1 cellular context compared by ENCODE assay signal in the genomic region with DNA sequence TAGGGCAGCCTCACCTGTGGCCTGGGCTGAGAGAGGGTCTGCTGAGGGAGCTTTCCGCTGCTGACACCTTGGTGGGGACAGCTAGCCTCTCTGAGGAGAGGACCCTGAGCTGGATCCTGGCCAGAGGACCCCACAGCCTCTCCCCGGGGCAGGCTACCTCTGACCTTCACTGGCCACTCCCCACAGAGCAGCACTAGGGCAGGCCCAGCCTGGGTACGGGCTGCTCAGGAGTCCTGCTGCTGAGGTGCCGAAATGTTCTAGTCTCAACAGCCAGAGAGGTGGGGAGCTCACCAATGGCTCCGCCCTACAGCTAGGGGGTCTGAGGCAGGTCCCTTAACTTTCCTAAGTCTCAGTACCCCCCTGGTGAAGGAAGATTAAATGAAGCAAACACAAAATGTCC.
TF ChIP-seq lines count a peak whose summit lies in the region.

No MANE protein-coding gene starts in this region.

TF ChIP-seq in GM23338, 12 proteins besides CTCF, POLR2A, EP300 and RAD21:
- TF ChIP-seq, protein P1, sequence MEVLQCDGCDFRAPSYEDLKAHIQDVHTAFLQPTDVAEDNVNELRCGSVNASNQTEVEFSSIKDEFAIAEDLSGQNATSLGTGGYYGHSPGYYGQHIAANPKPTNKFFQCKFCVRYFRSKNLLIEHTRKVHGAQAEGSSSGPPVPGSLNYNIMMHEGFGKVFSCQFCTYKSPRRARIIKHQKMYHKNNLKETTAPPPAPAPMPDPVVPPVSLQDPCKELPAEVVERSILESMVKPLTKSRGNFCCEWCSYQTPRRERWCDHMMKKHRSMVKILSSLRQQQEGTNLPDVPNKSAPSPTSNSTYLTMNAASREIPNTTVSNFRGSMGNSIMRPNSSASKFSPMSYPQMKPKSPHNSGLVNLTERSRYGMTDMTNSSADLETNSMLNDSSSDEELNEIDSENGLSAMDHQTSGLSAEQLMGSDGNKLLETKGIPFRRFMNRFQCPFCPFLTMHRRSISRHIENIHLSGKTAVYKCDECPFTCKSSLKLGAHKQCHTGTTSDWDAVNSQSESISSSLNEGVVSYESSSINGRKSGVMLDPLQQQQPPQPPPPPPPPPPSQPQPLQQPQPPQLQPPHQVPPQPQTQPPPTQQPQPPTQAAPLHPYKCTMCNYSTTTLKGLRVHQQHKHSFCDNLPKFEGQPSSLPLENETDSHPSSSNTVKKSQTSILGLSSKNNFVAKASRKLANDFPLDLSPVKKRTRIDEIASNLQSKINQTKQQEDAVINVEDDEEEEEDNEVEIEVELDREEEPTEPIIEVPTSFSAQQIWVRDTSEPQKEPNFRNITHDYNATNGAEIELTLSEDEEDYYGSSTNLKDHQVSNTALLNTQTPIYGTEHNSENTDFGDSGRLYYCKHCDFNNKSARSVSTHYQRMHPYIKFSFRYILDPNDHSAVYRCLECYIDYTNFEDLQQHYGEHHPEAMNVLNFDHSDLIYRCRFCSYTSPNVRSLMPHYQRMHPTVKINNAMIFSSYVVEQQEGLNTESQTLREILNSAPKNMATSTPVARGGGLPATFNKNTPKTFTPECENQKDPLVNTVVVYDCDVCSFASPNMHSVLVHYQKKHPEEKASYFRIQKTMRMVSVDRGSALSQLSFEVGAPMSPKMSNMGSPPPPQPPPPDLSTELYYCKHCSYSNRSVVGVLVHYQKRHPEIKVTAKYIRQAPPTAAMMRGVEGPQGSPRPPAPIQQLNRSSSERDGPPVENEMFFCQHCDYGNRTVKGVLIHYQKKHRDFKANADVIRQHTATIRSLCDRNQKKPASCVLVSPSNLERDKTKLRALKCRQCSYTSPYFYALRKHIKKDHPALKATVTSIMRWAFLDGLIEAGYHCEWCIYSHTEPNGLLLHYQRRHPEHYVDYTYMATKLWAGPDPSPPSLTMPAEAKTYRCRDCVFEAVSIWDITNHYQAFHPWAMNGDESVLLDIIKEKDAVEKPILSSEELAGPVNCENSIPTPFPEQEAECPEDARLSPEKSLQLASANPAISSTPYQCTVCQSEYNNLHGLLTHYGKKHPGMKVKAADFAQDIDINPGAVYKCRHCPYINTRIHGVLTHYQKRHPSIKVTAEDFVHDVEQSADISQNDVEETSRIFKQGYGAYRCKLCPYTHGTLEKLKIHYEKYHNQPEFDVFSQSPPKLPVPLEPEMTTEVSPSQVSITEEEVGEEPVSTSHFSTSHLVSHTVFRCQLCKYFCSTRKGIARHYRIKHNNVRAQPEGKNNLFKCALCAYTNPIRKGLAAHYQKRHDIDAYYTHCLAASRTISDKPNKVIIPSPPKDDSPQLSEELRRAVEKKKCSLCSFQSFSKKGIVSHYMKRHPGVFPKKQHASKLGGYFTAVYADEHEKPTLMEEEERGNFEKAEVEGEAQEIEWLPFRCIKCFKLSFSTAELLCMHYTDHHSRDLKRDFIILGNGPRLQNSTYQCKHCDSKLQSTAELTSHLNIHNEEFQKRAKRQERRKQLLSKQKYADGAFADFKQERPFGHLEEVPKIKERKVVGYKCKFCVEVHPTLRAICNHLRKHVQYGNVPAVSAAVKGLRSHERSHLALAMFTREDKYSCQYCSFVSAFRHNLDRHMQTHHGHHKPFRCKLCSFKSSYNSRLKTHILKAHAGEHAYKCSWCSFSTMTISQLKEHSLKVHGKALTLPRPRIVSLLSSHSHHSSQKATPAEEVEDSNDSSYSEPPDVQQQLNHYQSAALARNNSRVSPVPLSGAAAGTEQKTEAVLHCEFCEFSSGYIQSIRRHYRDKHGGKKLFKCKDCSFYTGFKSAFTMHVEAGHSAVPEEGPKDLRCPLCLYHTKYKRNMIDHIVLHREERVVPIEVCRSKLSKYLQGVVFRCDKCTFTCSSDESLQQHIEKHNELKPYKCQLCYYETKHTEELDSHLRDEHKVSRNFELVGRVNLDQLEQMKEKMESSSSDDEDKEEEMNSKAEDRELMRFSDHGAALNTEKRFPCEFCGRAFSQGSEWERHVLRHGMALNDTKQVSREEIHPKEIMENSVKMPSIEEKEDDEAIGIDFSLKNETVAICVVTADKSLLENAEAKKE (CRISPR knock-in tag; IDR thresholded peaks at IDR 0.05), result no peak
- TF ChIP-seq CREB1 (CRISPR knock-in tag; IDR thresholded peaks at IDR 0.05; ENCODE audit: low read depth) (no peak), JUNB (IDR thresholded peaks at IDR 0.05; ENCODE audit: unreplicated experiment) (no peak), POLR2AphosphoS5 (IDR thresholded peaks at IDR 0.05; ENCODE audit: low read depth) (no peak)
- TF ChIP-seq, protein P2, sequence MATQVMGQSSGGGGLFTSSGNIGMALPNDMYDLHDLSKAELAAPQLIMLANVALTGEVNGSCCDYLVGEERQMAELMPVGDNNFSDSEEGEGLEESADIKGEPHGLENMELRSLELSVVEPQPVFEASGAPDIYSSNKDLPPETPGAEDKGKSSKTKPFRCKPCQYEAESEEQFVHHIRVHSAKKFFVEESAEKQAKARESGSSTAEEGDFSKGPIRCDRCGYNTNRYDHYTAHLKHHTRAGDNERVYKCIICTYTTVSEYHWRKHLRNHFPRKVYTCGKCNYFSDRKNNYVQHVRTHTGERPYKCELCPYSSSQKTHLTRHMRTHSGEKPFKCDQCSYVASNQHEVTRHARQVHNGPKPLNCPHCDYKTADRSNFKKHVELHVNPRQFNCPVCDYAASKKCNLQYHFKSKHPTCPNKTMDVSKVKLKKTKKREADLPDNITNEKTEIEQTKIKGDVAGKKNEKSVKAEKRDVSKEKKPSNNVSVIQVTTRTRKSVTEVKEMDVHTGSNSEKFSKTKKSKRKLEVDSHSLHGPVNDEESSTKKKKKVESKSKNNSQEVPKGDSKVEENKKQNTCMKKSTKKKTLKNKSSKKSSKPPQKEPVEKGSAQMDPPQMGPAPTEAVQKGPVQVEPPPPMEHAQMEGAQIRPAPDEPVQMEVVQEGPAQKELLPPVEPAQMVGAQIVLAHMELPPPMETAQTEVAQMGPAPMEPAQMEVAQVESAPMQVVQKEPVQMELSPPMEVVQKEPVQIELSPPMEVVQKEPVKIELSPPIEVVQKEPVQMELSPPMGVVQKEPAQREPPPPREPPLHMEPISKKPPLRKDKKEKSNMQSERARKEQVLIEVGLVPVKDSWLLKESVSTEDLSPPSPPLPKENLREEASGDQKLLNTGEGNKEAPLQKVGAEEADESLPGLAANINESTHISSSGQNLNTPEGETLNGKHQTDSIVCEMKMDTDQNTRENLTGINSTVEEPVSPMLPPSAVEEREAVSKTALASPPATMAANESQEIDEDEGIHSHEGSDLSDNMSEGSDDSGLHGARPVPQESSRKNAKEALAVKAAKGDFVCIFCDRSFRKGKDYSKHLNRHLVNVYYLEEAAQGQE (IDR thresholded peaks at IDR 0.05; ENCODE audit: unreplicated experiment), result no peak
- TF ChIP-seq, protein P3, sequence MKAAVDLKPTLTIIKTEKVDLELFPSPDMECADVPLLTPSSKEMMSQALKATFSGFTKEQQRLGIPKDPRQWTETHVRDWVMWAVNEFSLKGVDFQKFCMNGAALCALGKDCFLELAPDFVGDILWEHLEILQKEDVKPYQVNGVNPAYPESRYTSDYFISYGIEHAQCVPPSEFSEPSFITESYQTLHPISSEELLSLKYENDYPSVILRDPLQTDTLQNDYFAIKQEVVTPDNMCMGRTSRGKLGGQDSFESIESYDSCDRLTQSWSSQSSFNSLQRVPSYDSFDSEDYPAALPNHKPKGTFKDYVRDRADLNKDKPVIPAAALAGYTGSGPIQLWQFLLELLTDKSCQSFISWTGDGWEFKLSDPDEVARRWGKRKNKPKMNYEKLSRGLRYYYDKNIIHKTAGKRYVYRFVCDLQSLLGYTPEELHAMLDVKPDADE (IDR thresholded peaks at IDR 0.05), result no peak
